Comparison of ENCODE assay signal across 25 cellular contexts in the genomic region with DNA sequence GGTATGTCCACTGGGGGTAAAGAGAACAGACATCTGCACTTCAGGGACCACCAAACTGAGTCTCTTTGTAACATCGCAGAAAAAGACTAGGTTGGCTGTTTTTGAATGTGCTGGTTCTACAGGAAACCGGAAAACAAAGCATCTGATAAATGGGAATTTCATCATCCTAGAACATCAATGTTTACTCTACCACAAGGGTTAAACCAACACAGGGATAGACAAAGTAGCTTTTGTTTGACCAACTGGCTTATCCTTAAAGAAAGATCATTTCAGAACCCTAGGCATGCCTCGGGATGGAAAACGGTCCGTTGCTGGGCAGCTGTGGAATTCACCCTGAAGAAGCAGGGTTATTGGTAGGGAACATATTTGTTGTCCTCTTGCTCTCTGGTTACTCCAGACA.
"Had no signal": no experiment of that assay in that cellular context is flagged by ENCODE, and none has a peak within 500 bp of the region (broad histone marks: within the 10 kb centered on the region; RNA-seq: fewer than 3 reads in every experiment).

No MANE protein-coding gene starts in this region.

- ATAC-seq: activated T-cell treated with anti-CD3 and anti-CD28 coated beads, Interleukin-2, amount 50 U/mL, for 72 hours; T-cell had no signal

- FAIRE-seq: TTC549 had no signal

- DNase-seq: activated CD4-positive, alpha-beta memory T cell treated with anti-CD3 and anti-CD28 coated beads for 36 hours; activated CD4-positive, alpha-beta T cell treated with anti-CD3 and anti-CD28 coated beads, Interleukin-2, amount 10 ng/mL, durations not matched to agents 7 days and 5 days; activated CD4-positive, CD25-positive, alpha-beta regulatory T cell; activated gamma-delta T cell treated with Interleukin-2 at 50 U/mL for 16 hours; activated naive CD4-positive, alpha-beta T cell treated with anti-CD3 and anti-CD28 coated beads, Interleukin-2, amount 10 ng/mL, durations not matched to agents 7 days and 5 days; activated naive CD8-positive, alpha-beta T cell treated with anti-CD3 and anti-CD28 coated beads for 36 hours; activated T-cell treated with anti-CD3 and anti-CD28 coated beads for 4 hours; activated T-cell treated with anti-CD3 and anti-CD28 coated beads, Interleukin-2, amount 50 U/mL, for 72 hours; anterior cingulate cortex; caudate nucleus; MG63; MV-4-11; NCI-H1092 treated with DMSO at 0.1 percent for 48 hours; NCI-H1417 treated with DMSO at 0.1 percent for 48 hours; NCI-H1694; NCI-H2029 treated with DMSO at 0.1 percent for 48 hours; NCI-H345; NCI-H510A; NCI-H526 treated with DMSO at 0.1 percent for 48 hours; Peyer's patch; SHP77; T-cell; T-helper 2 cell; T1000 had no signal
